9 cellular contexts compared by ENCODE assay signal in genomic region chr9:88578486-88579362, GRCh38. TPM values are rescaled to one million over a fixed set of nuclear protein-coding genes. Genes with fewer than 3 reads are reported as not detected.
DNase-seq lines count a peak whose midpoint lies in the region; ATAC-seq and TF ChIP-seq lines count a peak whose summit lies in the region.
"Had no signal": no experiment of that assay in that cellular context is flagged by ENCODE, and none has a peak within 500 bp of the region (broad histone marks: within the 10 kb centered on the region; RNA-seq: fewer than 3 reads in every experiment).

No MANE protein-coding gene starts in this region.

- peak overlapping the region; percentile 4 for H2AFZ ChIP-seq in trophoblast cell (ENCODE audit: insufficient read depth, low read length, poor library complexity)

- H3K79me2 ChIP-seq in trophoblast cell (ENCODE audit: control insufficient read depth, insufficient read depth, low read length, poor library complexity) = no peaks in the 10 kb centered on the region

- H3K9ac ChIP-seq in trophoblast cell (ENCODE audit: low read length) = no peak overlapping the region

- H3K27ac Mint-ChIP-seq in activated naive CD4-positive, alpha-beta T cell treated with anti-CD3 and anti-CD28 coated beads, Interleukin-2, amount 50 U/mL, for 24 hours = no peak overlapping the region
- H3K27ac Mint-ChIP-seq in glutamatergic neuron (ENCODE audit: unreplicated experiment) = no peak overlapping the region
- H3K27ac Mint-ChIP-seq: activated naive CD8-positive, alpha-beta T cell had no signal

- H3K4me2 ChIP-seq in trophoblast cell (ENCODE audit: low read length) = no peak overlapping the region

- WGBS in trophoblast cell (ENCODE audit: extremely low coverage, insufficient coverage, insufficient read length) = no CpG with 5 or more reads among the region's 27 CpGs

- H3K9me3 Mint-ChIP-seq in activated naive CD4-positive, alpha-beta T cell treated with anti-CD3 and anti-CD28 coated beads, Interleukin-2, amount 50 U/mL, for 24 hours = no peaks in the 10 kb centered on the region
- no peaks in the 10 kb centered on the region for H3K9me3 Mint-ChIP-seq in glutamatergic neuron (ENCODE audit: unreplicated experiment)

- H3K9me3 ChIP-seq in trophoblast cell (ENCODE audit: insufficient read depth, low read depth, low read length) (no peaks in the 10 kb centered on the region), upper lobe of right lung (no peaks in the 10 kb centered on the region)

- H3K79me1 ChIP-seq in trophoblast cell (ENCODE audit: low read length) = peaks cover 2% of the 10 kb centered on the region

- H2BK120ac ChIP-seq in trophoblast cell (ENCODE audit: insufficient read depth, low read length, poor library complexity) = no peak overlapping the region

- H3K36me3 ChIP-seq in trophoblast cell (ENCODE audit: control insufficient read depth in 1 of 2, insufficient read depth in 2 of 2, low read length in 2 of 2) (no peaks in the 10 kb centered on the region), upper lobe of right lung (no peaks in the 10 kb centered on the region)

- H3K14ac ChIP-seq in trophoblast cell (ENCODE audit: low read length) = no peak overlapping the region

- H3K4me3 Mint-ChIP-seq in activated naive CD4-positive, alpha-beta T cell treated with anti-CD3 and anti-CD28 coated beads, Interleukin-2, amount 50 U/mL, for 24 hours = peak overlapping the region; percentile 30
- no peak overlapping the region for H3K4me3 Mint-ChIP-seq in glutamatergic neuron (ENCODE audit: unreplicated experiment)
- H3K4me3 Mint-ChIP-seq: activated naive CD8-positive, alpha-beta T cell had no signal

- no peaks in the 10 kb centered on the region for H3K4me1 Mint-ChIP-seq in activated naive CD4-positive, alpha-beta T cell treated with anti-CD3 and anti-CD28 coated beads, Interleukin-2, amount 50 U/mL, for 24 hours
- H3K4me1 Mint-ChIP-seq in glutamatergic neuron (ENCODE audit: low read depth, unreplicated experiment) = peaks cover 10% of the 10 kb centered on the region

- peak; percentile 89 for TF ChIP-seq CTCF in HL-60 (IDR thresholded peaks at IDR 0.05; ENCODE audit: insufficient read depth, low read length)
- peak; percentile 96 for TF ChIP-seq CTCF in glutamatergic neuron (IDR thresholded peaks at IDR 0.05; ENCODE audit: partially characterized antibody, unreplicated experiment)
- peak; percentile 97 for TF ChIP-seq CTCF in upper lobe of right lung (IDR thresholded peaks at IDR 0.05)

- H2AK5ac ChIP-seq in trophoblast cell (ENCODE audit: low read length) = no peak overlapping the region

- DNase-seq in CMK (ENCODE audit: low read depth) (peak; percentile 20), HL-60 (ENCODE audit: low read depth in 1 of 2, low spot score in 1 of 2) (peak; percentile 58 to 70), SKM-1 (lab: John Stamatoyannopoulos, UW; ENCODE audit: unreplicated experiment) (peak; percentile 36), glutamatergic neuron (peak; percentile 92), trophoblast cell (peak; percentile 71 to 91), upper lobe of right lung (peak; percentile 90)

- H4K91ac ChIP-seq in trophoblast cell (ENCODE audit: low read depth, low read length) = peak overlapping the region; percentile 16

- H3K27ac ChIP-seq in HL-60 (replicated peaks) = no peak overlapping the region
- no peak overlapping the region for H3K27ac ChIP-seq in trophoblast cell (ENCODE audit: low read depth, low read length)
- no peak overlapping the region for H3K27ac ChIP-seq in upper lobe of right lung

- H3K4me3 ChIP-seq in HL-60 (replicated peaks; ENCODE audit: insufficient read depth, low read length) = no peak overlapping the region
- no peak overlapping the region for H3K4me3 ChIP-seq in trophoblast cell (ENCODE audit: low read depth, low read length)
- no peak overlapping the region for H3K4me3 ChIP-seq in upper lobe of right lung

- H3K27me3 ChIP-seq in HL-60 (ENCODE audit: insufficient read depth, poor library complexity, severe bottlenecking) = no peaks in the 10 kb centered on the region
- no peaks in the 10 kb centered on the region for H3K27me3 ChIP-seq in trophoblast cell (ENCODE audit: insufficient read depth, low read length)
- no peaks in the 10 kb centered on the region for H3K27me3 ChIP-seq in upper lobe of right lung

- H2BK12ac ChIP-seq in trophoblast cell (ENCODE audit: low read length) = peak overlapping the region; percentile 27

- H4K12ac ChIP-seq in trophoblast cell (ENCODE audit: low read depth, low read length) = no peak overlapping the region

- intact Hi-C loops in upper lobe of right lung (cut with DNase I) = no loop called here

- no peak overlapping the region for H3K23ac ChIP-seq in trophoblast cell (ENCODE audit: low read length)

- peak overlapping the region; percentile 34 for H4K8ac ChIP-seq in trophoblast cell (ENCODE audit: low read depth, low read length)

- no peak overlapping the region for H2BK5ac ChIP-seq in trophoblast cell (ENCODE audit: low read depth, low read length, poor library complexity)

- H3K36me3 Mint-ChIP-seq in activated naive CD4-positive, alpha-beta T cell treated with anti-CD3 and anti-CD28 coated beads, Interleukin-2, amount 50 U/mL, for 24 hours = no peaks in the 10 kb centered on the region
- H3K36me3 Mint-ChIP-seq in glutamatergic neuron (ENCODE audit: unreplicated experiment) = no peaks in the 10 kb centered on the region
- H3K36me3 Mint-ChIP-seq: activated naive CD8-positive, alpha-beta T cell had no signal

- H3K18ac ChIP-seq in trophoblast cell (ENCODE audit: low read length) = no peak overlapping the region

- no peak overlapping the region for H3K4ac ChIP-seq in trophoblast cell (ENCODE audit: low read depth, low read length)

- H3K27me3 Mint-ChIP-seq in activated naive CD4-positive, alpha-beta T cell treated with anti-CD3 and anti-CD28 coated beads, Interleukin-2, amount 50 U/mL, for 24 hours = peaks cover 6% of the 10 kb centered on the region
- H3K27me3 Mint-ChIP-seq in glutamatergic neuron (ENCODE audit: unreplicated experiment) = peaks cover 2% of the 10 kb centered on the region

- peak; percentile 77 for ATAC-seq in GM19455 (IDR thresholded peaks at IDR 0.05; ENCODE audit: unreplicated experiment)
- peak; percentile 97 for ATAC-seq in upper lobe of right lung

- H3K4me1 ChIP-seq in trophoblast cell (ENCODE audit: control insufficient read depth in 1 of 2, insufficient read depth in 2 of 2, low read length in 2 of 2) = peaks cover 2% of the 10 kb centered on the region in 2 experiments
- H3K4me1 ChIP-seq in upper lobe of right lung = peaks cover 8% of the 10 kb centered on the region

RNA-seq across cellular contexts. Expression of gene NXNL2, which starts 43.7 kb away (rescaled TPM):
- total RNA-seq in glutamatergic neuron (ENCODE audit: unreplicated experiment) = not detected
- polyA plus RNA-seq in trophoblast cell (2013) = 1.5 and 1.6 TPM in 2 replicates
- not detected for total RNA-seq in upper lobe of right lung

Comparison
In these comparisons a context has a peak if more than half of its experiments do, and no peak if none do; other contexts are left out.
1. DNase-seq: peak in every context shown above with its lines; median percentile 92 in glutamatergic neuron; 90 in upper lobe of right lung; 81 in trophoblast cell; 64 in HL-60; 36 in SKM-1; 20 in CMK.